14 cellular contexts compared by ENCODE assay signal in genomic region chr1:153466908-153467307, GRCh38.
DNase-seq lines count a peak whose midpoint lies in the region; ATAC-seq lines count a peak whose summit lies in the region.
"Had no signal": no experiment of that assay in that cellular context is flagged by ENCODE, and none has a peak within 500 bp of the region (broad histone marks: within the 10 kb centered on the region; RNA-seq: fewer than 3 reads in every experiment).

No MANE protein-coding gene starts in this region.

- ATAC-seq in stimulated activated naive CD8-positive, alpha-beta T cell treated with anti-CD3 and anti-CD28 coated beads, Interleukin-15, Interleukin-2, amounts not matched to agents 100 U/mL and 50 U/mL, for 24 hours, result no peak
- ATAC-seq in HG02970 (IDR thresholded peaks at IDR 0.05; ENCODE audit: low FRiP score, unreplicated experiment), result no peak
- ATAC-seq in GM18511 (IDR thresholded peaks at IDR 0.05; ENCODE audit: unreplicated experiment), result no peak

- H3K4me1 ChIP-seq in iPS-18a (ENCODE audit: control insufficient read depth, low read depth, low read length), result peaks cover 13% of the 10 kb centered on the region

- no peak overlapping the region for H3K9ac ChIP-seq in iPS-18a (ENCODE audit: low read length)

- no peaks in the 10 kb centered on the region for H3K36me3 ChIP-seq in iPS-18a (ENCODE audit: control insufficient read depth, low read depth, low read length)

- H3K4me3 ChIP-seq in iPS-18a (ENCODE audit: low read length), result peak overlapping the region; percentile 14

- H3K9me3 ChIP-seq in iPS-18a (ENCODE audit: control insufficient read depth, low read depth, low read length), result no peaks in the 10 kb centered on the region

- peak; percentile 5 for DNase-seq in HCEC 1CT
- peak; percentile 33 for DNase-seq in amniotic epithelial cell (ENCODE audit: low read depth)
- DNase-seq in superior temporal gyrus (ENCODE audit: extremely low spot score), result peak; percentile 27
- no peak for DNase-seq in stimulated activated naive CD8-positive, alpha-beta T cell treated with anti-CD3 and anti-CD28 coated beads, Interleukin-15, Interleukin-2, amounts not matched to agents 100 U/mL and 50 U/mL, for 24 hours
- DNase-seq: EL; KG1; NCI-H1092; NCI-H2227 treated with DMSO at 0.1 percent for 48 hours; NCI-H526 treated with DMSO at 0.1 percent for 48 hours; NK-92 treated with Interleukin-12 subunit alpha and Interleukin-12 subunit beta, amount 100 ng/mL, for 24 hours had no signal

- H3K27ac ChIP-seq in iPS-18a (ENCODE audit: low read length), result no peak overlapping the region
- H3K27ac ChIP-seq: C4-2B had no signal

- H3K27me3 ChIP-seq in iPS-18a (ENCODE audit: control insufficient read depth, insufficient read depth, low read length), result no peaks in the 10 kb centered on the region
